Comparison of ENCODE assay signal across 8 cellular contexts in genomic region chr3:186534113-186534669, GRCh38. TPM values are rescaled to one million over a fixed set of nuclear protein-coding genes. Genes with fewer than 3 reads are reported as not detected.
DNase-seq lines count a peak whose midpoint lies in the region; ATAC-seq and TF ChIP-seq lines count a peak whose summit lies in the region.

No MANE protein-coding gene starts in this region.

- no peaks in the 10 kb centered on the region for H3K36me3 ChIP-seq in parathyroid adenoma (ENCODE audit: control insufficient read depth, insufficient read depth, low read length)
- no peaks in the 10 kb centered on the region for H3K36me3 ChIP-seq in H7 (replicated peaks; ENCODE audit: control insufficient read depth, insufficient read depth, low read length)

- no peak overlapping the region for H3K27ac ChIP-seq in parathyroid adenoma

- no peaks in the 10 kb centered on the region for H3K9me3 ChIP-seq in parathyroid adenoma (ENCODE audit: control insufficient read depth, low read length)

- no peaks in the 10 kb centered on the region for H3K79me2 ChIP-seq in parathyroid adenoma

- H3K27me3 ChIP-seq in parathyroid adenoma (ENCODE audit: control insufficient read depth, insufficient read depth, low read length) (no peaks in the 10 kb centered on the region), H7 (ENCODE audit: control insufficient read depth, insufficient read depth, low read length) (no peaks in the 10 kb centered on the region)

- H3K4me3 ChIP-seq in parathyroid adenoma (ENCODE audit: low read depth, low read length) (no peak overlapping the region), H7 (ENCODE audit: insufficient read depth, low read depth, low read length) (no peak overlapping the region)

- no peak for TF ChIP-seq CTCF in parathyroid adenoma (IDR thresholded peaks at IDR 0.05)

- H3K4me2 ChIP-seq in parathyroid adenoma (ENCODE audit: low read length): no peak overlapping the region

- H3K9ac ChIP-seq in parathyroid adenoma: no peak overlapping the region

- DNase-seq in activated gamma-delta T cell treated with Interleukin-2 at 50 U/mL for 16 hours: peak; percentile 11
- DNase-seq in activated gamma-delta T cell (lab: John Stamatoyannopoulos, UW): no peak
- DNase-seq in activated CD4-positive, alpha-beta T cell treated with anti-CD3 and anti-CD28 coated beads for 4 hours: peak; percentile 44 to 51
- DNase-seq in HK-2 (ENCODE audit: unreplicated experiment): no peak
- no peak for DNase-seq in cerebellum (ENCODE audit: low spot score)
- no peak for DNase-seq in H7

- H3K4me1 ChIP-seq in parathyroid adenoma: peaks cover 29% of the 10 kb centered on the region

- peak; percentile 81 for ATAC-seq in HG03135 (IDR thresholded peaks at IDR 0.05; ENCODE audit: unreplicated experiment)

- peak overlapping the region; percentile 10 for H2AFZ ChIP-seq in parathyroid adenoma

RNA-seq across cellular contexts. Expression of gene CRYGS, which starts 10.0 kb away (rescaled TPM):
- 3.5 TPM for total RNA-seq in cerebellum
- 0.81 and 1.8 TPM in 2 replicates for total RNA-seq in H7 (2014; rRNA removed; shearing (Covaris generic))

RNA-seq across cellular contexts. Expression of gene TBCCD1, which starts 32.9 kb away (rescaled TPM):
- total RNA-seq in cerebellum: 24.4 TPM
- total RNA-seq in H7 (2014; rRNA removed; shearing (Covaris generic)): 15.2 and 19.6 TPM in 2 replicates

RNA-seq across cellular contexts. Expression of gene DNAJB11, which starts 36.3 kb away (rescaled TPM):
- total RNA-seq in cerebellum: 30.1 TPM
- 54.7 and 55.1 TPM in 2 replicates for total RNA-seq in H7 (2014; rRNA removed; shearing (Covaris generic))

Comparison
In these comparisons a context has a peak if more than half of its experiments do, and no peak if none do; other contexts are left out.
1. DNase-seq: peak in activated gamma-delta T cell treated with Interleukin-2 at 50 U/mL for 16 hours (single experiment) and activated CD4-positive, alpha-beta T cell treated with anti-CD3 and anti-CD28 coated beads for 4 hours (2 of 2); none in activated gamma-delta T cell (single experiment), HK-2 (single experiment), cerebellum (single experiment) and H7 (single experiment).